1 cellular context compared by ENCODE assay signal in genomic region chr22:20109411-20110358, GRCh38.
TF ChIP-seq lines count a peak whose summit lies in the region.

No MANE protein-coding gene starts in this region.

TF ChIP-seq in HepG2, 621 proteins besides CTCF, POLR2A, EP300 and RAD21:
- TF ChIP-seq MATR3 (CRISPR knock-in tag; IDR thresholded peaks at IDR 0.05): no peak
- TF ChIP-seq FOSL2 (CRISPR knock-in tag; IDR thresholded peaks at IDR 0.05): no peak
- no peak for TF ChIP-seq NCOA5 (CRISPR knock-in tag; IDR thresholded peaks at IDR 0.05)
- no peak for TF ChIP-seq ZSCAN25 (CRISPR knock-in tag; IDR thresholded peaks at IDR 0.05)
- peak; percentile 96 for TF ChIP-seq AGO2 (optimal IDR thresholded peaks at IDR 0.05; ENCODE audit: low read depth, low read length)
- peak; percentile 66 for TF ChIP-seq RBM22 (optimal IDR thresholded peaks at IDR 0.05; ENCODE audit: low read length)
- peak; percentile 76 for TF ChIP-seq AGO1 (IDR thresholded peaks at IDR 0.05; ENCODE audit: low read depth, low read length, poor library complexity, severe bottlenecking)
- peak; percentile 27; the same call in 1 of the 2 replicates for TF ChIP-seq POLR2G (IDR thresholded peaks at IDR 0.05; ENCODE audit: low read depth, low read length)
- TF ChIP-seq, protein P1, sequence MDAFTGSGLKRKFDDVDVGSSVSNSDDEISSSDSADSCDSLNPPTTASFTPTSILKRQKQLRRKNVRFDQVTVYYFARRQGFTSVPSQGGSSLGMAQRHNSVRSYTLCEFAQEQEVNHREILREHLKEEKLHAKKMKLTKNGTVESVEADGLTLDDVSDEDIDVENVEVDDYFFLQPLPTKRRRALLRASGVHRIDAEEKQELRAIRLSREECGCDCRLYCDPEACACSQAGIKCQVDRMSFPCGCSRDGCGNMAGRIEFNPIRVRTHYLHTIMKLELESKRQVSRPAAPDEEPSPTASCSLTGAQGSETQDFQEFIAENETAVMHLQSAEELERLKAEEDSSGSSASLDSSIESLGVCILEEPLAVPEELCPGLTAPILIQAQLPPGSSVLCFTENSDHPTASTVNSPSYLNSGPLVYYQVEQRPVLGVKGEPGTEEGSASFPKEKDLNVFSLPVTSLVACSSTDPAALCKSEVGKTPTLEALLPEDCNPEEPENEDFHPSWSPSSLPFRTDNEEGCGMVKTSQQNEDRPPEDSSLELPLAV (CRISPR knock-in tag; conservative IDR thresholded peaks at IDR 0.05; ENCODE audit: low read depth): no peak
- TF ChIP-seq XRCC5 (optimal IDR thresholded peaks at IDR 0.05; ENCODE audit: low read length): no peak
- TF ChIP-seq NR2F1 (CRISPR knock-in tag; IDR thresholded peaks at IDR 0.05): no peak
- TF ChIP-seq CREBL2 (CRISPR knock-in tag; IDR thresholded peaks at IDR 0.05; ENCODE audit: borderline replicate concordance): no peak
- TF ChIP-seq, protein P2, sequence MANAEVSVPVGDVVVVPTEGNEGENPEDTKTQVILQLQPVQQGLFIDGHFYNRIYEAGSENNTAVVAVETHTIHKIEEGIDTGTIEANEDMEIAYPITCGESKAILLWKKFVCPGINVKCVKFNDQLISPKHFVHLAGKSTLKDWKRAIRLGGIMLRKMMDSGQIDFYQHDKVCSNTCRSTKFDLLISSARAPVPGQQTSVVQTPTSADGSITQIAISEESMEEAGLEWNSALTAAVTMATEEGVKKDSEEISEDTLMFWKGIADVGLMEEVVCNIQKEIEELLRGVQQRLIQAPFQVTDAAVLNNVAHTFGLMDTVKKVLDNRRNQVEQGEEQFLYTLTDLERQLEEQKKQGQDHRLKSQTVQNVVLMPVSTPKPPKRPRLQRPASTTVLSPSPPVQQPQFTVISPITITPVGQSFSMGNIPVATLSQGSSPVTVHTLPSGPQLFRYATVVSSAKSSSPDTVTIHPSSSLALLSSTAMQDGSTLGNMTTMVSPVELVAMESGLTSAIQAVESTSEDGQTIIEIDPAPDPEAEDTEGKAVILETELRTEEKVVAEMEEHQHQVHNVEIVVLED (CRISPR knock-in tag; IDR thresholded peaks at IDR 0.05; ENCODE audit: borderline replicate concordance): no peak
- no peak for TF ChIP-seq MLXIP (CRISPR knock-in tag; IDR thresholded peaks at IDR 0.05; ENCODE audit: borderline replicate concordance)
- TF ChIP-seq NONO (IDR thresholded peaks at IDR 0.05): no peak
- 0 out of 2 replicates have a peak, but pooled peaks have one; percentile 38 for TF ChIP-seq NONO (CRISPR knock-in tag; conservative IDR thresholded peaks at IDR 0.05)
- no peak for TF ChIP-seq IKZF1 (IDR thresholded peaks at IDR 0.05)
- no peak for TF ChIP-seq ZNF160 (CRISPR knock-in tag; IDR thresholded peaks at IDR 0.05)
- TF ChIP-seq E2F5 (CRISPR knock-in tag; conservative IDR thresholded peaks at IDR 0.05): no peak
- no peak for TF ChIP-seq THAP11 (CRISPR knock-in tag; IDR thresholded peaks at IDR 0.05)
- TF ChIP-seq ZSCAN30 (CRISPR knock-in tag; IDR thresholded peaks at IDR 0.05): no peak
- TF ChIP-seq RCOR2 (CRISPR knock-in tag; IDR thresholded peaks at IDR 0.05): no peak
- TF ChIP-seq, protein P3, sequence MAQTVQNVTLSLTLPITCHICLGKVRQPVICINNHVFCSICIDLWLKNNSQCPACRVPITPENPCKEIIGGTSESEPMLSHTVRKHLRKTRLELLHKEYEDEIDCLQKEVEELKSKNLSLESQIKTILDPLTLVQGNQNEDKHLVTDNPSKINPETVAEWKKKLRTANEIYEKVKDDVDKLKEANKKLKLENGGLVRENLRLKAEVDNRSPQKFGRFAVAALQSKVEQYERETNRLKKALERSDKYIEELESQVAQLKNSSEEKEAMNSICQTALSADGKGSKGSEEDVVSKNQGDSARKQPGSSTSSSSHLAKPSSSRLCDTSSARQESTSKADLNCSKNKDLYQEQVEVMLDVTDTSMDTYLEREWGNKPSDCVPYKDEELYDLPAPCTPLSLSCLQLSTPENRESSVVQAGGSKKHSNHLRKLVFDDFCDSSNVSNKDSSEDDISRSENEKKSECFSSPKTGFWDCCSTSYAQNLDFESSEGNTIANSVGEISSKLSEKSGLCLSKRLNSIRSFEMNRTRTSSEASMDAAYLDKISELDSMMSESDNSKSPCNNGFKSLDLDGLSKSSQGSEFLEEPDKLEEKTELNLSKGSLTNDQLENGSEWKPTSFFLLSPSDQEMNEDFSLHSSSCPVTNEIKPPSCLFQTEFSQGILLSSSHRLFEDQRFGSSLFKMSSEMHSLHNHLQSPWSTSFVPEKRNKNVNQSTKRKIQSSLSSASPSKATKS (CRISPR knock-in tag; IDR thresholded peaks at IDR 0.05): no peak
- no peak for TF ChIP-seq ZFP90 (CRISPR knock-in tag; IDR thresholded peaks at IDR 0.05; ENCODE audit: borderline replicate concordance)
- TF ChIP-seq SMARCE1 (IDR thresholded peaks at IDR 0.05; ENCODE audit: borderline replicate concordance): no peak
- no peak for TF ChIP-seq PAF1 (CRISPR knock-in tag; IDR thresholded peaks at IDR 0.05)
- no peak for TF ChIP-seq MEF2D (CRISPR knock-in tag; IDR thresholded peaks at IDR 0.05)
- no peak for TF ChIP-seq ZFP41 (CRISPR knock-in tag; IDR thresholded peaks at IDR 0.05; ENCODE audit: borderline replicate concordance)
- no peak for TF ChIP-seq ZBTB1 (CRISPR knock-in tag; IDR thresholded peaks at IDR 0.05; ENCODE audit: borderline replicate concordance)
- no peak for TF ChIP-seq JARID2 (CRISPR knock-in tag; IDR thresholded peaks at IDR 0.05; ENCODE audit: insufficient replicate concordance)
- TF ChIP-seq ZNF20 (CRISPR knock-in tag; IDR thresholded peaks at IDR 0.05): no peak
